Comparison of ENCODE assay signal across 12 cellular contexts in genomic region chr1:214362188-214362882, GRCh38.
A peak's percentile ranks its signal among the peaks of the same experiment; 100 is the strongest.
DNase-seq lines count a peak whose midpoint lies in the region; ATAC-seq and TF ChIP-seq lines count a peak whose summit lies in the region.
"Had no signal": no experiment of that assay in that cellular context is flagged by ENCODE, and none has a peak within 500 bp of the region (broad histone marks: within the 10 kb centered on the region; RNA-seq: fewer than 3 reads in every experiment).

No MANE protein-coding gene starts in this region.

- no peak overlapping the region for H3K4me3 ChIP-seq in OCI-LY3 (ENCODE audit: low read length)
- no peak overlapping the region for H3K4me3 ChIP-seq in dorsolateral prefrontal cortex
- no peak overlapping the region for H3K4me3 ChIP-seq in muscle layer of duodenum (ENCODE audit: low read depth in 1 of 2, low read length in 2 of 2)
- no peak overlapping the region for H3K4me3 ChIP-seq in WERI-Rb-1 (ENCODE audit: low read depth, low read length)
- H3K4me3 ChIP-seq in Peyer's patch: no peak overlapping the region

- H3K4me1 Mint-ChIP-seq in CD14-positive monocyte: peaks cover 29% of the 10 kb centered on the region

- no peak for ATAC-seq in HG03565 (IDR thresholded peaks at IDR 0.05; ENCODE audit: unreplicated experiment)

- intact Hi-C loops in CD14-positive monocyte (cut with micrococcal nuclease) (no loop called here), dorsolateral prefrontal cortex (cut with DNase I) (no loop called here)

- DNase-seq in CD14-positive monocyte (ENCODE audit: low spot score): peak; percentile 45
- DNase-seq in dorsolateral prefrontal cortex: peak in 2 of 10 donors; percentile 30 to 56
- no peak for DNase-seq in H4 (ENCODE audit: low spot score)
- DNase-seq in WERI-Rb-1: no peak
- DNase-seq in Peyer's patch: no peak
- DNase-seq: activated CD4-positive, alpha-beta T cell treated with anti-CD3 and anti-CD28 coated beads, Interleukin-2, amount 50 U/mL, for 1 hour; activated naive CD4-positive, alpha-beta T cell treated with anti-CD3 and anti-CD28 coated beads for 36 hours; RPMI8226 had no signal

- H3K27me3 ChIP-seq in OCI-LY3 (ENCODE audit: low read depth, low read length) (peaks cover 31% of the 10 kb centered on the region), dorsolateral prefrontal cortex (no peaks in the 10 kb centered on the region), muscle layer of duodenum (ENCODE audit: low read depth, low read length) (no peaks in the 10 kb centered on the region), WERI-Rb-1 (ENCODE audit: insufficient read depth, low read depth, severe bottlenecking) (no peaks in the 10 kb centered on the region), Peyer's patch (no peaks in the 10 kb centered on the region)

- no peak overlapping the region for H2AFZ ChIP-seq in OCI-LY3 (ENCODE audit: low read depth, low read length)

- H3K27ac ChIP-seq in OCI-LY3 (ENCODE audit: low read length) (no peak overlapping the region), dorsolateral prefrontal cortex (peak overlapping the region in 45 of 59 donors; percentile 6 to 80 (median 63)), muscle layer of duodenum (ENCODE audit: low read length) (peak overlapping the region; percentile 11), WERI-Rb-1 (no peak overlapping the region), Peyer's patch (no peak overlapping the region)
- H3K27ac ChIP-seq: epithelial cell of prostate had no signal

- H3K79me2 ChIP-seq in OCI-LY3 (ENCODE audit: low read length): no peaks in the 10 kb centered on the region

- peak overlapping the region; percentile 49 to 85 for H3K4me3 Mint-ChIP-seq in CD14-positive monocyte
- H3K4me3 Mint-ChIP-seq: activated naive CD4-positive, alpha-beta T cell treated with anti-CD3 and anti-CD28 coated beads for 36 hours had no signal

- peak overlapping the region; percentile 26; the same call in 1 of the 2 replicates for H3K4me2 ChIP-seq in OCI-LY3 (ENCODE audit: low read length)

- H3K27me3 Mint-ChIP-seq in CD14-positive monocyte (ENCODE audit: low read depth in 3 of 3): peaks cover 0 to 7% (median 3%) of the 10 kb centered on the region in 3 donors

- peaks cover 3% of the 10 kb centered on the region in 2 donors for H3K36me3 Mint-ChIP-seq in CD14-positive monocyte

- H4K20me1 ChIP-seq in OCI-LY3 (ENCODE audit: insufficient read depth, low read length): no peaks in the 10 kb centered on the region

- H3K4me1 ChIP-seq in OCI-LY3 (ENCODE audit: low read length) (peaks cover 14% of the 10 kb centered on the region), muscle layer of duodenum (ENCODE audit: control insufficient read depth in 1 of 2, insufficient read depth in 2 of 2, low read length in 2 of 2) (no peaks in the 10 kb centered on the region), Peyer's patch (no peaks in the 10 kb centered on the region)

- peak overlapping the region in 6 of 7 donors; percentile 13 to 87 (median 71) for H3K27ac Mint-ChIP-seq in CD14-positive monocyte
- H3K27ac Mint-ChIP-seq: activated naive CD4-positive, alpha-beta T cell treated with anti-CD3 and anti-CD28 coated beads for 36 hours had no signal

- H3K9ac ChIP-seq in OCI-LY3 (ENCODE audit: low read length): no peak overlapping the region

- no peaks in the 10 kb centered on the region for H3K36me3 ChIP-seq in OCI-LY3 (replicated peaks; ENCODE audit: low read depth, low read length)
- H3K36me3 ChIP-seq in muscle layer of duodenum (ENCODE audit: control insufficient read depth in 1 of 2, insufficient read depth in 2 of 2, low read length in 2 of 2): peaks cover 20 to 51% of the 10 kb centered on the region in 2 donors
- no peaks in the 10 kb centered on the region for H3K36me3 ChIP-seq in WERI-Rb-1
- H3K36me3 ChIP-seq in Peyer's patch: no peaks in the 10 kb centered on the region

- peaks cover 3% of the 10 kb centered on the region; the same call in 1 of the 2 replicates for H3K9me3 ChIP-seq in OCI-LY3 (ENCODE audit: insufficient read depth, low read length)
- no peaks in the 10 kb centered on the region for H3K9me3 ChIP-seq in muscle layer of duodenum (ENCODE audit: control insufficient read depth in 1 of 2, low read length in 2 of 2)
- no peaks in the 10 kb centered on the region for H3K9me3 ChIP-seq in WERI-Rb-1 (ENCODE audit: severe bottlenecking)
- H3K9me3 ChIP-seq in Peyer's patch: no peaks in the 10 kb centered on the region

- peaks cover 9 to 13% (median 11%) of the 10 kb centered on the region in 7 donors for H3K9me3 Mint-ChIP-seq in CD14-positive monocyte
- H3K9me3 Mint-ChIP-seq: activated naive CD4-positive, alpha-beta T cell treated with anti-CD3 and anti-CD28 coated beads for 36 hours had no signal

- TF ChIP-seq CTCF in CD14-positive monocyte (IDR thresholded peaks at IDR 0.05): no peak
- TF ChIP-seq CTCF in OCI-LY3 (IDR thresholded peaks at IDR 0.05; ENCODE audit: low read depth, low read length): no peak
- no peak for TF ChIP-seq CTCF in dorsolateral prefrontal cortex (IDR thresholded peaks at IDR 0.05 in 54 of 56, conservative IDR thresholded peaks at IDR 0.05 in 2 of 56; ENCODE audit: low read depth in 1 of 56, partially characterized antibody in 56 of 56)
- TF ChIP-seq CTCF in WERI-Rb-1 (IDR thresholded peaks at IDR 0.05; ENCODE audit: low read depth, low read length): no peak
- no peak for TF ChIP-seq CTCF in Peyer's patch (IDR thresholded peaks at IDR 0.05)

- TF ChIP-seq POLR2A in Peyer's patch (IDR thresholded peaks at IDR 0.05): no peak

Comparison
In these comparisons a context has a peak if more than half of its experiments do, and no peak if none do; other contexts are left out.
1. H3K27ac ChIP-seq: peak in dorsolateral prefrontal cortex (45 of 59) and muscle layer of duodenum (single experiment); none in OCI-LY3 (single experiment), WERI-Rb-1 (single experiment) and Peyer's patch (0 of 4).